ENCODE assay signal across 8 cellular contexts in the genomic region with DNA sequence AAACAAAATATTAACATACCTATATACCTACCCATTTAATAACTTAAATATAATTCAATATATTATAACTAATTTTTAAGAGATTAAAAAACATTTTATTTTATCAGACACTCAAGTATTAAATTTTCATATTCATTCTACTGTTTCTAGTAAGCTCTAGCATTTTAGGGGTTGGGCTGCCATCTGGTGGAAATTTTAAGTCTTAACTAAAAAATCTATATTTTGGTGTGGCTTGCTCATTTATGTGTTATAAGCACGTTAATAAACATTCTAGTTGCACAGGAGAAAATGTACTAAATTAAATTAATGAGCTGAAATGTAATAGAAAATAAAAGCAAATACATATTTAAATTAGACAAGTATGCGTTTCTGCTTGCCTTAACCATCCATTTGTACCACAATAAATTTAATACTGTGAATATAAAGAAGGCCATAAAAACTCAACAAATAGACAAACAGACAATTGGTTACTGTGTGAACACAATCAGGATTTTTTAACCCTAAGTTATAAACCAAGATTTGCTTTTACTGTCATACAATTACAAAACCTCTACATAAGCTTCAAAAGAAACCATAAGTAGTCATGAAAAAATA.
DNase-seq lines count a peak whose midpoint lies in the region; ATAC-seq and TF ChIP-seq lines count a peak whose summit lies in the region.

No MANE protein-coding gene starts in this region.

- H3K27me3 ChIP-seq in GM06990 (replicated peaks; ENCODE audit: control insufficient read depth, insufficient read depth, low read length), result no peaks in the 10 kb centered on the region

- no peak for ATAC-seq in HG02610 (IDR thresholded peaks at IDR 0.05; ENCODE audit: unreplicated experiment)

- DNase-seq in GM06990 (ENCODE audit: extremely low read depth, insufficient read length) (no peak), NCI-H2029 treated with DMSO at 0.1 percent for 48 hours (lab: John Stamatoyannopoulos, UW) (peak; percentile 3), T1000 (lab: John Stamatoyannopoulos, UW) (peak; percentile 6), inferior parietal cortex (ENCODE audit: extremely low spot score) (peak; percentile 66), C1 segment of cervical spinal cord (lab: John Stamatoyannopoulos, UW) (no peak), T-helper 2 cell (no peak)
- DNase-seq in activated CD4-positive, CD25-positive, alpha-beta regulatory T cell treated with anti-CD3 and anti-CD28 coated beads, Interleukin-2, amount 50 U/mL, for 72 hours, result no peak

- peak; percentile 4 for TF ChIP-seq CTCF in GM06990 (IDR thresholded peaks at IDR 0.05; ENCODE audit: insufficient read depth, low read length, poor library complexity, severe bottlenecking)

- no peak overlapping the region for H3K4me3 ChIP-seq in GM06990 (replicated peaks; ENCODE audit: low read depth, low read length)

- H3K36me3 ChIP-seq in GM06990 (ENCODE audit: control insufficient read depth, insufficient read depth, low read length), result no peaks in the 10 kb centered on the region

Comparison
In these comparisons a context has a peak if more than half of its experiments do, and no peak if none do; other contexts are left out.
1. DNase-seq: peak in NCI-H2029 treated with DMSO at 0.1 percent for 48 hours (single experiment), T1000 (single experiment) and inferior parietal cortex (single experiment); none in GM06990 (single experiment), C1 segment of cervical spinal cord (0 of 14), T-helper 2 cell (0 of 5) and activated CD4-positive, CD25-positive, alpha-beta regulatory T cell treated with anti-CD3 and anti-CD28 coated beads, Interleukin-2, amount 50 U/mL, for 72 hours (single experiment).